ENCODE assay signal across 13 cellular contexts in genomic region chr6:16168121-16168520, GRCh38. TPM values are rescaled to one million over a fixed set of nuclear protein-coding genes. Genes with fewer than 3 reads are reported as not detected.
A peak's percentile ranks its signal among the peaks of the same experiment; 100 is the strongest.
DNase-seq lines count a peak whose midpoint lies in the region; ATAC-seq, FAIRE-seq and TF ChIP-seq lines count a peak whose summit lies in the region.
"Had no signal": no experiment of that assay in that cellular context is flagged by ENCODE, and none has a peak within 500 bp of the region (broad histone marks: within the 10 kb centered on the region; RNA-seq: fewer than 3 reads in every experiment).

No MANE protein-coding gene starts in this region.

- DNase-seq in GM12892 (ENCODE audit: insufficient read length) (no peak), NB4 (ENCODE audit: low read depth) (peak; percentile 81), amniotic epithelial cell (ENCODE audit: low read depth) (peak; percentile 13), progenitor cell of endocrine pancreas (ENCODE audit: low spot score, unreplicated experiment) (no peak), NCI-H345 (lab: John Stamatoyannopoulos, UW) (no peak), adrenal gland (no peak)
- DNase-seq: activated CD4-positive, alpha-beta T cell treated with anti-CD3 and anti-CD28 coated beads for 1 hour; CD4-positive, alpha-beta T cell; NCI-H2081 treated with DMSO at 0.1 percent for 48 hours; stimulated activated CD4-positive, alpha-beta T cell treated with anti-CD3 and anti-CD28 coated beads, Interleukin-4, amount 100 ng/mL, for 1 hour had no signal

- H3K4me1 Mint-ChIP-seq in progenitor cell of endocrine pancreas (ENCODE audit: low read depth): peaks cover 25% of the 10 kb centered on the region

- no peaks in the 10 kb centered on the region for H3K27me3 ChIP-seq in adrenal gland

- H3K36me3 Mint-ChIP-seq in progenitor cell of endocrine pancreas (ENCODE audit: insufficient read depth): no peaks in the 10 kb centered on the region

- ATAC-seq in GM19351 (IDR thresholded peaks at IDR 0.05; ENCODE audit: unreplicated experiment): no peak

- no peak overlapping the region for H3K4me3 Mint-ChIP-seq in progenitor cell of endocrine pancreas (ENCODE audit: low read depth)
- H3K4me3 Mint-ChIP-seq: CD4-positive, alpha-beta T cell had no signal

- H3K4me1 ChIP-seq in adrenal gland (replicated peaks in 1 of 2): peaks cover 0 to 7% of the 10 kb centered on the region in 2 donors

- H3K36me3 ChIP-seq in adrenal gland (replicated peaks in 1 of 2): no peaks in the 10 kb centered on the region
- H3K36me3 ChIP-seq: brain microvascular endothelial cell had no signal

- no peaks in the 10 kb centered on the region for H3K9me3 ChIP-seq in adrenal gland (replicated peaks in 1 of 3)

- intact Hi-C loops in adrenal gland (cut with DNase I): no loop called here

- no peak overlapping the region for H3K4me3 ChIP-seq in NB4 (ENCODE audit: low read depth, low read length)
- H3K4me3 ChIP-seq in adrenal gland: no peak overlapping the region

- H3K27ac ChIP-seq in adrenal gland: no peak overlapping the region
- H3K27ac ChIP-seq: brain microvascular endothelial cell had no signal

- H3K27ac Mint-ChIP-seq in progenitor cell of endocrine pancreas: peak overlapping the region; percentile 91
- H3K27ac Mint-ChIP-seq: CD4-positive, alpha-beta T cell had no signal

- TF ChIP-seq POLR2A in GM12892 (IDR thresholded peaks at IDR 0.05; ENCODE audit: low read depth, low read length): no peak
- no peak for TF ChIP-seq POLR2A in NB4 (IDR thresholded peaks at IDR 0.05; ENCODE audit: extremely low read depth, insufficient read length)
- TF ChIP-seq POLR2A in adrenal gland (IDR thresholded peaks at IDR 0.05): no peak

- 37 to 55% (median 47%) methylated on average over 5 of the region's 5 CpGs for WGBS in adrenal gland, 4 donors

- peaks cover 16% of the 10 kb centered on the region for H3K27me3 Mint-ChIP-seq in progenitor cell of endocrine pancreas

- peak; percentile 57 for FAIRE-seq in GM12892 (lab: Jason Lieb, UNC)
- FAIRE-seq: endometrium had no signal

- H3K9me3 Mint-ChIP-seq in progenitor cell of endocrine pancreas (ENCODE audit: low read depth): no peaks in the 10 kb centered on the region
- H3K9me3 Mint-ChIP-seq: CD4-positive, alpha-beta T cell had no signal

- no peak for TF ChIP-seq CTCF in NB4 (IDR thresholded peaks at IDR 0.05; ENCODE audit: low read depth, low read length)
- no peak for TF ChIP-seq CTCF in progenitor cell of endocrine pancreas (IDR thresholded peaks at IDR 0.05; ENCODE audit: unreplicated experiment)
- TF ChIP-seq CTCF in adrenal gland (IDR thresholded peaks at IDR 0.05): no peak

RNA-seq across cellular contexts. Expression of gene MYLIP, which starts 39.2 kb away (rescaled TPM):
- 20.0 TPM for polyA plus RNA-seq in GM12892 (2012; ENCODE audit: missing spikeins)
- total RNA-seq in progenitor cell of endocrine pancreas (59.0 and 81.1 TPM in 2 replicates), adrenal gland (10 to 100 TPM in 7 of 8 donors, 1 to 10 TPM in 1; 8.6 to 49.2 (median 38.5) TPM)
- polyA plus RNA-seq in adrenal gland: 10 to 100 TPM in 2 of 3 donors, 1 to 10 TPM in 1; 7.5 to 13.5 (median 11.5) TPM

Comparison
In these comparisons a context has a peak if more than half of its experiments do, and no peak if none do; other contexts are left out.
1. DNase-seq: peak in NB4 (single experiment) and amniotic epithelial cell (single experiment); none in GM12892 (single experiment), progenitor cell of endocrine pancreas (single experiment), NCI-H345 (single experiment) and adrenal gland (0 of 7).